8 cellular contexts compared by ENCODE assay signal in genomic region chr9:131273146-131273545, GRCh38. TPM values are rescaled to one million over a fixed set of nuclear protein-coding genes. Genes with fewer than 3 reads are reported as not detected.
DNase-seq lines count a peak whose midpoint lies in the region; ATAC-seq and TF ChIP-seq lines count a peak whose summit lies in the region.

No MANE protein-coding gene starts in this region.

- ATAC-seq in GM21390 (IDR thresholded peaks at IDR 0.05; ENCODE audit: unreplicated experiment), result no peak

- no peaks in the 10 kb centered on the region for H3K9me3 Mint-ChIP-seq in activated T-cell treated with anti-CD3 and anti-CD28 coated beads, Interleukin-2, amount 50 U/mL, for 24 hours
- H3K9me3 Mint-ChIP-seq in endodermal cell, result no peaks in the 10 kb centered on the region

- no peak overlapping the region for H3K9ac ChIP-seq in endodermal cell (ENCODE audit: extremely low read depth, low read length, poor library complexity, severe bottlenecking)

- no peak for TF ChIP-seq CTCF in thyroid gland (IDR thresholded peaks at IDR 0.05)
- no peak for TF ChIP-seq CTCF in endodermal cell (conservative IDR thresholded peaks at IDR 0.05)

- H3K4me1 ChIP-seq in thyroid gland (peaks cover 0 to 20% of the 10 kb centered on the region in 2 donors), endodermal cell (ENCODE audit: control insufficient read depth, insufficient read depth, low read length) (no peaks in the 10 kb centered on the region)

- peak overlapping the region; percentile 98 for H3K4me3 Mint-ChIP-seq in activated T-cell treated with anti-CD3 and anti-CD28 coated beads, Interleukin-2, amount 50 U/mL, for 24 hours
- no peak overlapping the region for H3K4me3 Mint-ChIP-seq in endodermal cell

- peaks cover 42% of the 10 kb centered on the region for H3K4me1 Mint-ChIP-seq in activated T-cell treated with anti-CD3 and anti-CD28 coated beads, Interleukin-2, amount 50 U/mL, for 24 hours (ENCODE audit: low read depth)
- peaks cover 18% of the 10 kb centered on the region for H3K4me1 Mint-ChIP-seq in endodermal cell

- peak overlapping the region; percentile 96 for H3K27ac Mint-ChIP-seq in activated T-cell treated with anti-CD3 and anti-CD28 coated beads, Interleukin-2, amount 50 U/mL, for 24 hours
- H3K27ac Mint-ChIP-seq in endodermal cell, result no peak overlapping the region

- DNase-seq in activated T-cell treated with anti-CD3 and anti-CD28 coated beads, Interleukin-2, amount 50 U/mL, for 24 hours, result peak; percentile 69
- DNase-seq in activated T-cell treated with anti-CD3 and anti-CD28 coated beads, Interleukin-2, amount 50 U/mL, for 1 hour, result no peak
- DNase-seq in activated CD4-positive, alpha-beta T cell treated with anti-CD3 and anti-CD28 coated beads, Interleukin-2, amount 50 U/mL, for 48 hours, result peak; percentile 52 to 60
- DNase-seq in thyroid gland (no peak), endodermal cell (no peak), SHP77 treated with DMSO at 0.1 percent for 48 hours (lab: John Stamatoyannopoulos, UW) (no peak)

- H3K27me3 ChIP-seq in layer of hippocampus (ENCODE audit: control insufficient read depth, insufficient read depth, low read length) (no peaks in the 10 kb centered on the region), thyroid gland (no peaks in the 10 kb centered on the region), endodermal cell (ENCODE audit: control insufficient read depth, insufficient read depth, low read length, poor library complexity, severe bottlenecking) (peaks cover 16% of the 10 kb centered on the region)

- no peak overlapping the region for H3K4me3 ChIP-seq in thyroid gland (replicated peaks in 1 of 3)
- H3K4me3 ChIP-seq in endodermal cell (ENCODE audit: low read length), result no peak overlapping the region

- H3K36me3 Mint-ChIP-seq in activated T-cell treated with anti-CD3 and anti-CD28 coated beads, Interleukin-2, amount 50 U/mL, for 24 hours (ENCODE audit: low read depth), result peaks cover 64% of the 10 kb centered on the region
- H3K36me3 Mint-ChIP-seq in endodermal cell (ENCODE audit: low read depth), result no peaks in the 10 kb centered on the region

- no peaks in the 10 kb centered on the region for H3K27me3 Mint-ChIP-seq in activated T-cell treated with anti-CD3 and anti-CD28 coated beads, Interleukin-2, amount 50 U/mL, for 24 hours
- peaks cover 16% of the 10 kb centered on the region for H3K27me3 Mint-ChIP-seq in endodermal cell (ENCODE audit: insufficient read depth)

- intact Hi-C loops in thyroid gland (cut with DNase I), result no loop called here

- H3K27ac ChIP-seq in layer of hippocampus (ENCODE audit: low read depth, low read length) (peak overlapping the region; percentile 49), thyroid gland (peak overlapping the region in 2 of 3 donors; percentile 56 to 59), endodermal cell (ENCODE audit: low read depth, low read length) (no peak overlapping the region)

- 74 to 77% methylated on average over 15 of the region's 15 CpGs for WGBS in thyroid gland, 2 donors
- WGBS in endodermal cell (ENCODE audit: insufficient coverage in 1 of 2, insufficient read length in 1 of 2), 2 experiments, result 94 to 98% methylated on average over 6 to 15 of the region's 15 CpGs

- no peaks in the 10 kb centered on the region for H3K9me3 ChIP-seq in thyroid gland
- no peaks in the 10 kb centered on the region for H3K9me3 ChIP-seq in endodermal cell (ENCODE audit: control insufficient read depth, low read length)

- H3K36me3 ChIP-seq in thyroid gland (no peaks in the 10 kb centered on the region), endodermal cell (ENCODE audit: control insufficient read depth, insufficient read depth, low read length) (no peaks in the 10 kb centered on the region)

- TF ChIP-seq POLR2A in thyroid gland (IDR thresholded peaks at IDR 0.05), result no peak

RNA-seq across cellular contexts. Expression of gene FAM78A, which starts 3.2 kb away (rescaled TPM):
- total RNA-seq in thyroid gland (1 to 10 TPM; 1.1 to 3.4 (median 1.6) TPM), endodermal cell (1 to 10 TPM; 5.5 to 5.6 TPM)
- 3.0 TPM for polyA plus RNA-seq in endodermal cell (2013, experiment 1 of 2)
- 2.8 TPM for polyA plus RNA-seq in endodermal cell (2013, experiment 2 of 2)

RNA-seq across cellular contexts. Expression of gene PLPP7, which starts 16.4 kb away (rescaled TPM):
- total RNA-seq in thyroid gland (1 to 10 TPM; 1.1 to 2.9 (median 2.7) TPM), endodermal cell (1 to 10 TPM; 4.1 to 5.6 TPM)
- polyA plus RNA-seq in endodermal cell (2013, experiment 1 of 2), result 3.6 TPM
- polyA plus RNA-seq in endodermal cell (2013, experiment 2 of 2), result 3.0 TPM

Comparison
In these comparisons a context has a peak if more than half of its experiments do, and no peak if none do; other contexts are left out.
1. DNase-seq: peak in activated T-cell treated with anti-CD3 and anti-CD28 coated beads, Interleukin-2, amount 50 U/mL, for 24 hours (single experiment) and activated CD4-positive, alpha-beta T cell treated with anti-CD3 and anti-CD28 coated beads, Interleukin-2, amount 50 U/mL, for 48 hours (2 of 2); none in activated T-cell treated with anti-CD3 and anti-CD28 coated beads, Interleukin-2, amount 50 U/mL, for 1 hour (single experiment), thyroid gland (0 of 2), endodermal cell (single experiment) and SHP77 treated with DMSO at 0.1 percent for 48 hours (single experiment).